ENCODE assay signal across 8 cellular contexts in genomic region chr6:138509371-138509770, GRCh38. TPM values are rescaled to one million over a fixed set of nuclear protein-coding genes. Genes with fewer than 3 reads are reported as not detected.
DNase-seq lines count a peak whose midpoint lies in the region; ATAC-seq and TF ChIP-seq lines count a peak whose summit lies in the region.

No MANE protein-coding gene starts in this region.

- no peak for ATAC-seq in Panc1

- H3K4me1 Mint-ChIP-seq in Caco-2 (ENCODE audit: low read depth, unreplicated experiment): peaks cover 27% of the 10 kb centered on the region

- intact Hi-C loops in Caco-2 (cut with micrococcal nuclease; ENCODE audit: unreplicated experiment): loop anchor here (1.0 to 5.0 kb wide), 3 partner anchors 80 to 393 kb away; no protein-coding TSS in a partner anchor
- intact Hi-C loops in Panc1 (cut with micrococcal nuclease; ENCODE audit: unreplicated experiment): loop anchor here (1.0 kb wide), 1 partner anchor 80 kb away; no protein-coding TSS in a partner anchor

- no peak overlapping the region for H3K4me3 Mint-ChIP-seq in Caco-2 (ENCODE audit: unreplicated experiment)

- peak; percentile 41 to 61 for TF ChIP-seq CTCF in Caco-2 (IDR thresholded peaks at IDR 0.05; ENCODE audit: insufficient read depth in 1 of 2, low read depth in 1 of 2, low read length in 1 of 2, severe bottlenecking in 1 of 2, unreplicated experiment in 1 of 2)
- TF ChIP-seq CTCF in HEK293 (tag by site-specific recombination; IDR thresholded peaks at IDR 0.05): peak; percentile 56; the same call in 1 of the 2 replicates
- TF ChIP-seq CTCF in Panc1 (IDR thresholded peaks at IDR 0.05): peak; percentile 61
- TF ChIP-seq CTCF in suprapubic skin (IDR thresholded peaks at IDR 0.05): peak in 1 of 2 donors; percentile 29

- CTCF ChIA-PET in Caco-2 (lab: Charles Lee): interaction anchor here (0.6 to 1.4 kb wide), 2 partner anchors 44 to 67 kb away, joined by 3 to 4 read pairs; no protein-coding TSS in a partner anchor
- CTCF ChIA-PET in HEK293 (lab: Yijun Ruan, JAX): interaction anchor here (0.6 to 6.0 kb wide), 58 partner anchors 8 to 1221 kb away, joined by 3 to 125 read pairs (median 4); partner anchors contain the start of gene NHSL1
- CTCF ChIA-PET in Panc1 (lab: Charles Lee): interaction anchor here (0.5 kb wide), 1 partner anchor 63 kb away, joined by 6 read pairs; no protein-coding TSS in a partner anchor

- no peak overlapping the region for H3K4me3 ChIP-seq in Caco-2 (ENCODE audit: low read depth, low read length)
- no peak overlapping the region for H3K4me3 ChIP-seq in HEK293 (ENCODE audit: low read depth, low read length)
- no peak overlapping the region for H3K4me3 ChIP-seq in Panc1 (ENCODE audit: low read depth in 2 of 2, low read length in 2 of 2)
- H3K4me3 ChIP-seq in suprapubic skin: no peak overlapping the region

- H3K27me3 Mint-ChIP-seq in Caco-2 (ENCODE audit: insufficient read depth, unreplicated experiment): no peaks in the 10 kb centered on the region

- WGBS in suprapubic skin: 34% methylated on average over 6 of the region's 6 CpGs

- DNase-seq in Caco-2 (peak; percentile 47 to 64), Panc1 (ENCODE audit: low read depth, low spot score) (peak; percentile 27), astrocyte of the hippocampus (ENCODE audit: low read depth, low spot score) (peak; percentile 63), inferior parietal cortex (ENCODE audit: extremely low spot score) (peak; percentile 73), 8988T (no peak), suprapubic skin (ENCODE audit: low spot score in 2 of 2) (no peak)
- DNase-seq in stimulated activated CD8-positive, alpha-beta memory T cell treated with anti-CD3 and anti-CD28 coated beads, Interleukin-12 subunit alpha, Interleukin-12 subunit beta, amount 100 ng/mL, for 1 hour (ENCODE audit: low read depth): peak; percentile 15

- TF ChIP-seq POLR2A in suprapubic skin (IDR thresholded peaks at IDR 0.05): no peak

- no peaks in the 10 kb centered on the region for H3K36me3 ChIP-seq in Caco-2 (ENCODE audit: control insufficient read depth, insufficient read depth, low read length)
- H3K36me3 ChIP-seq in HEK293 (ENCODE audit: control insufficient read depth in 2 of 2, insufficient read depth in 1 of 2, low read length in 2 of 2): no peaks in the 10 kb centered on the region
- no peaks in the 10 kb centered on the region for H3K36me3 ChIP-seq in Panc1 (ENCODE audit: control insufficient read depth, insufficient read depth, low read length)
- H3K36me3 ChIP-seq in suprapubic skin: no peaks in the 10 kb centered on the region

- H3K27ac ChIP-seq in HEK293 (ENCODE audit: extremely low read depth, low read depth, low read length): no peak overlapping the region
- no peak overlapping the region for H3K27ac ChIP-seq in Panc1 (ENCODE audit: low read length)
- H3K27ac ChIP-seq in suprapubic skin: no peak overlapping the region

- in situ Hi-C loops in Panc1 (cut with HindIII; ENCODE audit: low pct_unique_long_range_greater_than_20kb, low sequenced_read_pairs): no loop called here

- BruUV-seq in Caco-2 (replicated peaks; lab: Mats Ljungman, UMichigan) (no TSS peak), Panc1 (replicated peaks; lab: Mats Ljungman, UMichigan) (no TSS peak)

- POLR2A ChIA-PET in Caco-2 (lab: Charles Lee): no interaction called here
- POLR2A ChIA-PET in HEK293 (lab: Yijun Ruan, JAX): no interaction called here
- POLR2A ChIA-PET in Panc1 (lab: Charles Lee): interaction anchor here (0.5 kb wide), 1 partner anchor 14 kb away, joined by 3 read pairs; no protein-coding TSS in a partner anchor

- no peaks in the 10 kb centered on the region for H3K9me3 Mint-ChIP-seq in Caco-2 (ENCODE audit: unreplicated experiment)

- TF ChIP-seq EP300 in suprapubic skin (IDR thresholded peaks at IDR 0.05): no peak

- H3K4me1 ChIP-seq in Caco-2 (peaks cover 50% of the 10 kb centered on the region), HEK293 (ENCODE audit: control insufficient read depth, insufficient read depth, low read length) (peaks cover 4% of the 10 kb centered on the region; the same call in 1 of the 2 replicates), Panc1 (ENCODE audit: control insufficient read depth, insufficient read depth, low read length) (no peaks in the 10 kb centered on the region), suprapubic skin (peaks cover 4% of the 10 kb centered on the region)

- H3K27me3 ChIP-seq in Caco-2 (replicated peaks; ENCODE audit: control insufficient read depth, insufficient read depth, low read length): no peaks in the 10 kb centered on the region
- H3K27me3 ChIP-seq in Panc1 (ENCODE audit: control insufficient read depth, insufficient read depth, low read length): no peaks in the 10 kb centered on the region
- H3K27me3 ChIP-seq in suprapubic skin: no peaks in the 10 kb centered on the region

- H3K9me3 ChIP-seq in Caco-2 (no peaks in the 10 kb centered on the region), HEK293 (ENCODE audit: control insufficient read depth, insufficient read depth, low read depth, low read length) (no peaks in the 10 kb centered on the region), Panc1 (ENCODE audit: control insufficient read depth, insufficient read depth, low read depth, low read length) (no peaks in the 10 kb centered on the region), suprapubic skin (no peaks in the 10 kb centered on the region)

- no peak overlapping the region for H3K27ac Mint-ChIP-seq in Caco-2 (ENCODE audit: unreplicated experiment)

- peaks cover 1% of the 10 kb centered on the region for H3K36me3 Mint-ChIP-seq in Caco-2 (ENCODE audit: insufficient read depth, unreplicated experiment)

TF ChIP-seq in HEK293, 187 proteins besides CTCF, POLR2A, EP300 and RAD21:
- TF ChIP-seq, protein P1, sequence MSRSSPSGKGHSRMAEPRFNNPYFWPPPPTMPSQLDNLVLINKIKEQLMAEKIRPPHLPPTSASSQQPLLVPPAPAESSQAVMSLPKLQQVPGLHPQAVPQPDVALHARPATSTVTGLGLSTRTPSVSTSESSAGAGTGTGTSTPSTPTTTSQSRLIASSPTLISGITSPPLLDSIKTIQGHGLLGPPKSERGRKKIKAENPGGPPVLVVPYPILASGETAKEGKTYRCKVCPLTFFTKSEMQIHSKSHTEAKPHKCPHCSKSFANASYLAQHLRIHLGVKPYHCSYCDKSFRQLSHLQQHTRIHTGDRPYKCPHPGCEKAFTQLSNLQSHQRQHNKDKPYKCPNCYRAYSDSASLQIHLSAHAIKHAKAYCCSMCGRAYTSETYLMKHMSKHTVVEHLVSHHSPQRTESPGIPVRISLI (tag by site-specific recombination; IDR thresholded peaks at IDR 0.05): 0 out of 2 replicates have a peak, but pooled peaks have one; percentile 18
- peak; percentile 91 for TF ChIP-seq ZNF654 (tag by site-specific recombination; IDR thresholded peaks at IDR 0.05; ENCODE audit: low read depth)
- peak; percentile 36; the same call in 1 of the 2 replicates for TF ChIP-seq PRDM4 (tag by site-specific recombination; IDR thresholded peaks at IDR 0.05)
- no peak for TF ChIP-seq PBX3 (CRISPR knock-in tag; IDR thresholded peaks at IDR 0.05)

RNA-seq across cellular contexts. Expression of gene NHSL1, which starts 10.1 kb away (rescaled TPM):
- 39.9 and 41.9 TPM in 2 replicates for total RNA-seq in Caco-2 (2022)
- total RNA-seq in Panc1 (2021; ENCODE audit: unreplicated experiment): 20.6 TPM
- polyA plus RNA-seq in Panc1 (2012; ENCODE audit: insufficient read length): 10.3 TPM
- total RNA-seq in suprapubic skin: 100 to 1,000 TPM in 1 of 4 donors, 10 to 100 TPM in 3; 62.6 to 105 (median 79.8) TPM

Comparison
In these comparisons a context has a peak if more than half of its experiments do, and no peak if none do; other contexts are left out.
1. DNase-seq: peak in Caco-2 (2 of 2), Panc1 (single experiment), astrocyte of the hippocampus (single experiment), inferior parietal cortex (single experiment) and stimulated activated CD8-positive, alpha-beta memory T cell treated with anti-CD3 and anti-CD28 coated beads, Interleukin-12 subunit alpha, Interleukin-12 subunit beta, amount 100 ng/mL, for 1 hour (single experiment); none in 8988T (single experiment) and suprapubic skin (0 of 2).